Comparison of ENCODE assay signal across 1 cellular context in genomic region chr10:7700577-7701125, GRCh38.
TF ChIP-seq lines count a peak whose summit lies in the region.

No MANE protein-coding gene starts in this region.

TF ChIP-seq in HepG2, 621 proteins besides CTCF, POLR2A, EP300 and RAD21 (continued from another document and continues in another):
- no peak for TF ChIP-seq KLF15 (CRISPR knock-in tag; IDR thresholded peaks at IDR 0.05; ENCODE audit: borderline replicate concordance)
- peak; percentile 78 for TF ChIP-seq YY1 (IDR thresholded peaks at IDR 0.05; ENCODE audit: insufficient read depth, insufficient replicate concordance, low read depth, low read length)
- TF ChIP-seq ZNF17 (CRISPR knock-in tag; IDR thresholded peaks at IDR 0.05): no peak
- no peak for TF ChIP-seq ZNF646 (CRISPR knock-in tag; IDR thresholded peaks at IDR 0.05)
- no peak for TF ChIP-seq HIVEP1 (CRISPR knock-in tag; IDR thresholded peaks at IDR 0.05)
- no peak for TF ChIP-seq ZNF777 (CRISPR knock-in tag; IDR thresholded peaks at IDR 0.05)
- no peak for TF ChIP-seq ZNF746 (CRISPR knock-in tag; IDR thresholded peaks at IDR 0.05)
- TF ChIP-seq ZNF577 (CRISPR knock-in tag; IDR thresholded peaks at IDR 0.05; ENCODE audit: borderline replicate concordance, low read depth): no peak
- no peak for TF ChIP-seq POGK (CRISPR knock-in tag; conservative IDR thresholded peaks at IDR 0.05)
- no peak for TF ChIP-seq TBP (CRISPR knock-in tag; IDR thresholded peaks at IDR 0.05)
- no peak for TF ChIP-seq DDIT3 (CRISPR knock-in tag; IDR thresholded peaks at IDR 0.05)
- TF ChIP-seq MAFF (IDR thresholded peaks at IDR 0.05; ENCODE audit: low read depth, low read length): peak; percentile 50
- TF ChIP-seq TP53 (CRISPR knock-in tag; conservative IDR thresholded peaks at IDR 0.05): no peak
- no peak for TF ChIP-seq MTA1 (CRISPR knock-in tag; IDR thresholded peaks at IDR 0.05; ENCODE audit: borderline replicate concordance)
- TF ChIP-seq PAWR (CRISPR knock-in tag; IDR thresholded peaks at IDR 0.05; ENCODE audit: borderline replicate concordance): no peak
- peak; percentile 49; the same call in 1 of the 2 replicates for TF ChIP-seq ZBTB33 (CRISPR knock-in tag; IDR thresholded peaks at IDR 0.05)
- TF ChIP-seq ZFP36L1 (CRISPR knock-in tag; IDR thresholded peaks at IDR 0.05): no peak
- peak; percentile 84; the same call in 1 of the 2 replicates for TF ChIP-seq ZBTB39 (CRISPR knock-in tag; IDR thresholded peaks at IDR 0.05)
- peak; percentile 99 for TF ChIP-seq ARID5B (CRISPR knock-in tag; IDR thresholded peaks at IDR 0.05)
- no peak for TF ChIP-seq ZNF232 (CRISPR knock-in tag; IDR thresholded peaks at IDR 0.05; ENCODE audit: borderline replicate concordance)
- TF ChIP-seq SP140L (CRISPR knock-in tag; IDR thresholded peaks at IDR 0.05; ENCODE audit: borderline replicate concordance): no peak
- no peak for TF ChIP-seq E2F2 (CRISPR knock-in tag; IDR thresholded peaks at IDR 0.05; ENCODE audit: borderline replicate concordance)
- TF ChIP-seq ZNF691 (CRISPR knock-in tag; IDR thresholded peaks at IDR 0.05; ENCODE audit: borderline replicate concordance, low read depth): 0 out of 2 replicates have a peak, but pooled peaks have one; percentile 46
- TF ChIP-seq RFX1 (IDR thresholded peaks at IDR 0.05): no peak
- TF ChIP-seq E2F1 (CRISPR knock-in tag; IDR thresholded peaks at IDR 0.05): no peak
- TF ChIP-seq KLF12 (CRISPR knock-in tag; IDR thresholded peaks at IDR 0.05; ENCODE audit: borderline replicate concordance): no peak
- no peak for TF ChIP-seq ZNF562 (CRISPR knock-in tag; IDR thresholded peaks at IDR 0.05; ENCODE audit: borderline replicate concordance)
- no peak for TF ChIP-seq BCL3 (CRISPR knock-in tag; IDR thresholded peaks at IDR 0.05)
- TF ChIP-seq MNT (IDR thresholded peaks at IDR 0.05): no peak
- no peak for TF ChIP-seq ZNF264 (CRISPR knock-in tag; IDR thresholded peaks at IDR 0.05)
